ENCODE assay signal across 20 cellular contexts in genomic region chr6:1971612-1972011, GRCh38.
"Had no signal": no experiment of that assay in that cellular context is flagged by ENCODE, and none has a peak within 500 bp of the region (broad histone marks: within the 10 kb centered on the region; RNA-seq: fewer than 3 reads in every experiment).

No MANE protein-coding gene starts in this region.

- DNase-seq: activated CD4-positive, alpha-beta T cell treated with anti-CD3 and anti-CD28 coated beads, Interleukin-2, amount 50 U/mL, for 4 hours; activated CD4-positive, CD25-positive, alpha-beta regulatory T cell treated with anti-CD3 and anti-CD28 coated beads, Interleukin-2, amount 50 U/mL, for 72 hours; activated naive CD4-positive, alpha-beta T cell treated with anti-CD3 and anti-CD28 coated beads for 36 hours; activated naive CD8-positive, alpha-beta T cell treated with anti-CD3 and anti-CD28 coated beads, Interleukin-2, amount 50 U/mL, for 24 hours; dermis blood vessel endothelial cell; effector memory CD8-positive, alpha-beta T cell; islet precursor cell; left lung; mammary epithelial cell; naive B cell; ovary; stimulated activated CD4-positive, alpha-beta T cell treated with anti-CD3 and anti-CD28 coated beads, Interleukin-15, amount 100 ng/mL, for 24 hours; stimulated activated CD4-positive, alpha-beta T cell treated with anti-CD3 and anti-CD28 coated beads, Interleukin-4, amount 100 ng/mL, for 24 hours; stimulated activated naive CD4-positive, alpha-beta T cell treated with Interleukin-2 at 50 U/mL for 16 hours; upper lobe of left lung had no signal

- H3K9me3 ChIP-seq: ascending aorta, breast epithelium, left lung, ovary, suprapubic skin, upper lobe of left lung had no signal

- ATAC-seq: activated naive CD8-positive, alpha-beta T cell treated with anti-CD3 and anti-CD28 coated beads, Interleukin-2, amount 50 U/mL, for 24 hours; activated T-helper 17 cell treated with anti-CD3 and anti-CD28 coated beads, Interleukin-2, amount 50 U/mL, for 72 hours; effector memory CD8-positive, alpha-beta T cell; left lung had no signal

- H3K27me3 ChIP-seq: ascending aorta, breast epithelium, left lung, ovary, suprapubic skin, upper lobe of left lung had no signal

- H3K27ac ChIP-seq: ascending aorta, breast epithelium, left lung, ovary, skin epidermis, suprapubic skin, upper lobe of left lung had no signal

- H3K36me3 ChIP-seq: ascending aorta, breast epithelium, left lung, ovary, suprapubic skin, upper lobe of left lung had no signal

- H3K4me1 Mint-ChIP-seq: activated naive CD8-positive, alpha-beta T cell treated with anti-CD3 and anti-CD28 coated beads, Interleukin-2, amount 50 U/mL, for 24 hours; activated T-helper 17 cell treated with anti-CD3 and anti-CD28 coated beads, Interleukin-2, amount 50 U/mL, for 72 hours had no signal

- H3K9me3 Mint-ChIP-seq: activated naive CD4-positive, alpha-beta T cell treated with anti-CD3 and anti-CD28 coated beads for 36 hours; activated naive CD8-positive, alpha-beta T cell treated with anti-CD3 and anti-CD28 coated beads, Interleukin-2, amount 50 U/mL, for 24 hours; activated T-helper 17 cell treated with anti-CD3 and anti-CD28 coated beads, Interleukin-2, amount 50 U/mL, for 72 hours; effector memory CD8-positive, alpha-beta T cell; naive B cell had no signal

- H3K27ac Mint-ChIP-seq: activated naive CD4-positive, alpha-beta T cell treated with anti-CD3 and anti-CD28 coated beads for 36 hours; activated naive CD8-positive, alpha-beta T cell treated with anti-CD3 and anti-CD28 coated beads, Interleukin-2, amount 50 U/mL, for 24 hours; activated T-helper 17 cell treated with anti-CD3 and anti-CD28 coated beads, Interleukin-2, amount 50 U/mL, for 72 hours; effector memory CD8-positive, alpha-beta T cell had no signal

- H3K4me1 ChIP-seq: ascending aorta, breast epithelium, suprapubic skin, upper lobe of left lung had no signal

- H3K4me3 ChIP-seq: ascending aorta, breast epithelium, left lung, ovary, skin epidermis, suprapubic skin, upper lobe of left lung had no signal

- H3K4me3 Mint-ChIP-seq: activated naive CD4-positive, alpha-beta T cell treated with anti-CD3 and anti-CD28 coated beads for 36 hours; activated naive CD8-positive, alpha-beta T cell treated with anti-CD3 and anti-CD28 coated beads, Interleukin-2, amount 50 U/mL, for 24 hours; activated T-helper 17 cell treated with anti-CD3 and anti-CD28 coated beads, Interleukin-2, amount 50 U/mL, for 72 hours; effector memory CD8-positive, alpha-beta T cell; naive B cell had no signal

- H3K27me3 Mint-ChIP-seq: activated naive CD8-positive, alpha-beta T cell treated with anti-CD3 and anti-CD28 coated beads, Interleukin-2, amount 50 U/mL, for 24 hours; activated T-helper 17 cell treated with anti-CD3 and anti-CD28 coated beads, Interleukin-2, amount 50 U/mL, for 72 hours; effector memory CD8-positive, alpha-beta T cell; naive B cell had no signal
